ENCODE assay signal across 8 cellular contexts in the genomic region with DNA sequence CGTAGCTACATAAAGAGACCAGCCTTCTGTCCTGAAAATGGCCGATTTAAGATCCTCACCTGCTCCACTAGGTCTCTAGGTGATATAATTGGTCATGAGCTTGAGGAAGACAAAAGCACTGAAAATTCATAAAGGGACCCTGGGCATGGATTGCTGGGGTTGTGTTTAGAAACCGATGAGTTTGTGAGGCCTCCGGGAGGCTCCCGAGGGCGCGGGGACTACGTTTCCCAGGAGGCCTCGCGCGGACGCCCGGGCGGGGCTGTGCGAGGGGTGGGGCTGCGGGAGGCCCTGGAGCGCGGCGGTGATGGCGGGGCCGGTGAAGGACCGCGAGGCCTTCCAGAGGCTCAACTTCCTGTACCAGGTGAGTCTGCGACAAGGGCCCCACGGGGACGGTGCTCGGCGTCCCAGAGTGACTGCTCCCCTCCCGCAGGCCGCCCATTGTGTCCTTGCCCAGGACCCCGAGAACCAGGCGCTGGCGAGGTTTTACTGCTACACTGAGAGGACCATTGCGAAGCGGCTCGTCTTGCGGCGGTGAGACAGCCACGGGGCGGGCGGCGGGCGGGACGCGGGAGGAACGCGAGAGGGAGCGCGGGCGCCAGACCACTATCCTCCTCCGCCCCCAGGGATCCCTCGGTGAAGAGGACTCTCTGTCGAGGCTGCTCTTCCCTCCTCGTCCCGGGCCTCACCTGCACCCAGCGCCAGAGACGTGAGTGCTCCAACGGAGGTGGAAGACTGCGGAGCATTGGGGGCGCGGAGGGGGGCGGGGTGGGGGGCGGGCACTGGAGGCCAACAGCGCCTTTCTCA. TPM values are rescaled to one million over a fixed set of nuclear protein-coding genes. Genes with fewer than 3 reads are reported as not detected.
DNase-seq lines count a peak whose midpoint lies in the region; ATAC-seq and TF ChIP-seq lines count a peak whose summit lies in the region.

TSS of gene RPP21 (plus strand) at position 289 of the 804 bp plus-strand sequence. CDS start at position 305, 16 bp downstream.

- no peak for TF ChIP-seq CTCF in liver (IDR thresholded peaks at IDR 0.05; ENCODE audit: low read depth, low read length, missing input control)

- peak within 1 kb of the TSS; percentile 80 for H3K4me3 Mint-ChIP-seq in dendritic cell treated with granulocyte-macrophage colony-stimulating factor and Interleukin-4, amounts not matched to agents 40 ng/mL and 50 ng/mL, for 4 days

- peak within 1 kb of the TSS in 10 of 11 experiments; percentile 34 to 85 (median 78); a peak in 18 of 22 replicates for H3K27ac ChIP-seq in BLaER1 treated with 17β-estradiol and CSF1 and Interleukin-3, amounts not matched to agents 10 nM and 100 nM
- peak within 1 kb of the TSS; percentile 89 to 91 for H3K27ac ChIP-seq in liver (ENCODE audit: low read depth in 1 of 2, low read length in 2 of 2)

- peak; percentile 79 for ATAC-seq in GM19372 (IDR thresholded peaks at IDR 0.05; ENCODE audit: low read depth, unreplicated experiment)
- ATAC-seq in HG03521 (IDR thresholded peaks at IDR 0.05; ENCODE audit: unreplicated experiment): peak; percentile 92

- peaks cover 22% of the 10 kb centered on the region for H3K4me1 Mint-ChIP-seq in dendritic cell treated with granulocyte-macrophage colony-stimulating factor and Interleukin-4, amounts not matched to agents 40 ng/mL and 50 ng/mL, for 4 days (ENCODE audit: low read depth)

- H3K27me3 ChIP-seq in BLaER1 treated with 17β-estradiol and CSF1 and Interleukin-3, amounts not matched to agents 10 nM and 100 nM: peaks cover 0 to 51% (median 0%) of the 10 kb centered on the region in 11 experiments; a peak in 8 of 22 replicates
- no peaks in the 10 kb centered on the region for H3K27me3 ChIP-seq in liver (ENCODE audit: control insufficient read depth in 4 of 4, insufficient read depth in 4 of 4, low read length in 3 of 4)

- H4K20me1 ChIP-seq in BLaER1 treated with 17β-estradiol and CSF1 and Interleukin-3, amounts not matched to agents 10 nM and 100 nM: peaks cover 0 to 39% (median 3%) of the 10 kb centered on the region in 11 experiments; a peak in 8 of 22 replicates

- peaks cover 12% of the 10 kb centered on the region for H3K27me3 Mint-ChIP-seq in dendritic cell treated with granulocyte-macrophage colony-stimulating factor and Interleukin-4, amounts not matched to agents 40 ng/mL and 50 ng/mL, for 4 days

- no peaks in the 10 kb centered on the region for H3K9me3 Mint-ChIP-seq in dendritic cell treated with granulocyte-macrophage colony-stimulating factor and Interleukin-4, amounts not matched to agents 40 ng/mL and 50 ng/mL, for 4 days

- H3K27ac Mint-ChIP-seq in dendritic cell treated with granulocyte-macrophage colony-stimulating factor and Interleukin-4, amounts not matched to agents 40 ng/mL and 50 ng/mL, for 4 days: peak within 1 kb of the TSS; percentile 77

- peak; percentile 65 for DNase-seq in NCI-H748 treated with DMSO at 0.1 percent for 48 hours (lab: John Stamatoyannopoulos, UW)
- DNase-seq in activated CD4-positive, alpha-beta T cell treated with anti-CD3 and anti-CD28 coated beads, Interleukin-2, amount 50 U/mL, for 4 hours: peak; percentile 83 to 85
- peak; percentile 90 for DNase-seq in stimulated activated CD4-positive, alpha-beta T cell treated with anti-CD3 and anti-CD28 coated beads, Interleukin-4, amount 100 ng/mL, for 1 hour

- intact Hi-C loops in dendritic cell treated with granulocyte-macrophage colony-stimulating factor and Interleukin-4, amounts not matched to agents 40 ng/mL and 50 ng/mL, for 4 days (cut with micrococcal nuclease): loop anchor here (5.0 kb wide), 1 partner anchor 133 kb away; the partner anchor contains the start of gene TRIM26

- peak within 1 kb of the TSS; percentile 70 to 79 (median 74) for H3K4me3 ChIP-seq in BLaER1 treated with 17β-estradiol and CSF1 and Interleukin-3, amounts not matched to agents 10 nM and 100 nM
- peak within 1 kb of the TSS; percentile 76 to 91 (median 87) for H3K4me3 ChIP-seq in liver (ENCODE audit: low read depth in 1 of 3, low read length in 3 of 3)

- H3K4me2 ChIP-seq in BLaER1 treated with 17β-estradiol and CSF1 and Interleukin-3, amounts not matched to agents 10 nM and 100 nM: peak within 1 kb of the TSS; percentile 72 to 86 (median 78)

- WGBS in liver: 3% methylated on average over 64 of the region's 64 CpGs

- peaks cover 42% of the 10 kb centered on the region for H3K36me3 Mint-ChIP-seq in dendritic cell treated with granulocyte-macrophage colony-stimulating factor and Interleukin-4, amounts not matched to agents 40 ng/mL and 50 ng/mL, for 4 days (ENCODE audit: low read depth)

- H3K4me1 ChIP-seq in BLaER1 treated with 17β-estradiol and CSF1 and Interleukin-3, amounts not matched to agents 10 nM and 100 nM: peaks cover 14 to 41% (median 24%) of the 10 kb centered on the region in 10 experiments
- peaks cover 0 to 11% (median 4%) of the 10 kb centered on the region in 4 donors for H3K4me1 ChIP-seq in liver (ENCODE audit: control insufficient read depth in 4 of 4, insufficient read depth in 4 of 4, low read length in 3 of 4)

- H3K9me3 ChIP-seq in BLaER1 treated with 17β-estradiol and CSF1 and Interleukin-3, amounts not matched to agents 10 nM and 100 nM (replicated peaks in 1 of 11): no peaks in the 10 kb centered on the region
- no peaks in the 10 kb centered on the region for H3K9me3 ChIP-seq in liver (ENCODE audit: control insufficient read depth in 4 of 4, low read length in 3 of 4)

- peak within 1 kb of the TSS; percentile 70 to 89 (median 81) for H3K9ac ChIP-seq in BLaER1 treated with 17β-estradiol and CSF1 and Interleukin-3, amounts not matched to agents 10 nM and 100 nM
- H3K9ac ChIP-seq in liver (ENCODE audit: low read depth in 1 of 2, low read length in 2 of 2): peak within 1 kb of the TSS; percentile 17 to 44

- peak in 1 of 2 donors; percentile 14 for TF ChIP-seq RAD21 in liver (IDR thresholded peaks at IDR 0.05)

- peaks cover 22 to 41% (median 34%) of the 10 kb centered on the region in 11 experiments for H3K36me3 ChIP-seq in BLaER1 treated with 17β-estradiol and CSF1 and Interleukin-3, amounts not matched to agents 10 nM and 100 nM
- H3K36me3 ChIP-seq in liver (ENCODE audit: control insufficient read depth in 4 of 4, insufficient read depth in 3 of 4, low read depth in 1 of 4, low read length in 3 of 4): peaks cover 0 to 18% (median 17%) of the 10 kb centered on the region in 4 donors

TF ChIP-seq in liver, 16 proteins besides CTCF, POLR2A, EP300 and RAD21:
- TF ChIP-seq HNF4G (IDR thresholded peaks at IDR 0.05) (no peak), REST (IDR thresholded peaks at IDR 0.05) (peak; percentile 18), SP1 (IDR thresholded peaks at IDR 0.05) (peak; percentile 8), RXRA (IDR thresholded peaks at IDR 0.05) (peak; percentile 37 to 42), JUND (IDR thresholded peaks at IDR 0.05) (no peak), TAF1 (conservative IDR thresholded peaks at IDR 0.05) (peak; percentile 44), EGR1 (IDR thresholded peaks at IDR 0.05; ENCODE audit: low read depth in 2 of 2) (no peak), YY1 (IDR thresholded peaks at IDR 0.05) (peak; percentile 92), GABPA (IDR thresholded peaks at IDR 0.05 in 1 of 2, conservative IDR thresholded peaks at IDR 0.05 in 1 of 2) (peak in 1 of 2 donors; percentile 71)

RNA-seq across cellular contexts. Expression of gene RPP21, which starts in this region (rescaled TPM):
- total RNA-seq in liver: 10 to 100 TPM in 1 of 2 donors, 1 to 10 TPM in 1; 9.3 to 19.8 TPM
- 10 to 100 TPM; 22.2 to 32.9 TPM for polyA plus RNA-seq in liver

Comparison
In these comparisons a context has a peak if more than half of its experiments do, and no peak if none do; other contexts are left out.
1. Peak in every context shown above with its lines: DNase-seq, ATAC-seq, H3K4me3 ChIP-seq and H3K27ac ChIP-seq.